ENCODE assay signal across 8 cellular contexts in genomic region chr14:62126885-62127478, GRCh38.
DNase-seq lines count a peak whose midpoint lies in the region; ATAC-seq and TF ChIP-seq lines count a peak whose summit lies in the region.

No MANE protein-coding gene starts in this region.

- no peaks in the 10 kb centered on the region for H3K36me3 ChIP-seq in PC-3 (ENCODE audit: low read depth, low read length)

- peaks cover 3% of the 10 kb centered on the region for H3K4me1 Mint-ChIP-seq in memory B cell

- intact Hi-C loops in PC-3 (cut with micrococcal nuclease) = loop anchor here (1.0 to 10.0 kb wide), 9 partner anchors 103 to 832 kb away; no protein-coding TSS in a partner anchor
- intact Hi-C loops in sciatic nerve (cut with DNase I) = no loop called here

- no peaks in the 10 kb centered on the region for H3K9me3 Mint-ChIP-seq in memory B cell

- ATAC-seq in GM21576 (IDR thresholded peaks at IDR 0.05; ENCODE audit: unreplicated experiment) (peak; percentile 60), PC-3 (peak; percentile 88), memory B cell (ENCODE audit: low read depth) (peak; percentile 80), sciatic nerve (no peak), GM21786 (IDR thresholded peaks at IDR 0.05; ENCODE audit: unreplicated experiment) (no peak)

- peak; percentile 1 for DNase-seq in GDM1 (lab: John Stamatoyannopoulos, UW)
- peak; percentile 85 for DNase-seq in PC-3
- no peak for DNase-seq in coronary artery (ENCODE audit: low spot score)
- DNase-seq in memory B cell (ENCODE audit: low spot score in 2 of 2) = peak; percentile 20 to 49
- DNase-seq in sciatic nerve (ENCODE audit: low spot score) = no peak

- no TSS peak for BruUV-seq in PC-3 (replicated peaks; lab: Mats Ljungman, UMichigan)

- H3K27ac ChIP-seq in PC-3 (ENCODE audit: low read length) (peak overlapping the region; percentile 15; the same call in 1 of the 2 replicates), coronary artery (no peak overlapping the region)

- H3K4me3 ChIP-seq in PC-3 (ENCODE audit: low read length) (no peak overlapping the region), coronary artery (no peak overlapping the region)

- H3K27me3 Mint-ChIP-seq in memory B cell = peaks cover 4% of the 10 kb centered on the region

- CTCF ChIA-PET in PC-3 (lab: Charles Lee) = interaction anchor here (0.6 to 2.9 kb wide), 20 partner anchors 12 to 1403 kb away, joined by 3 to 54 read pairs (median 5); no protein-coding TSS in a partner anchor

- H2AFZ ChIP-seq in PC-3 (ENCODE audit: low read length) = peak overlapping the region; percentile 37; the same call in 1 of the 2 replicates

- H3K27ac Mint-ChIP-seq in memory B cell = no peak overlapping the region

- peaks cover 5% of the 10 kb centered on the region; the same call in 1 of the 2 replicates for H3K4me1 ChIP-seq in PC-3 (ENCODE audit: insufficient read depth, low read length)

- H3K9me2 ChIP-seq in PC-3 (replicated peaks; ENCODE audit: low read length) = no peaks in the 10 kb centered on the region

- no peaks in the 10 kb centered on the region for H3F3A ChIP-seq in PC-3 (ENCODE audit: low read length, unreplicated experiment)

- no peak overlapping the region for H3K4me3 Mint-ChIP-seq in memory B cell

- H3K9ac ChIP-seq in PC-3 (ENCODE audit: low read length) = peak overlapping the region; percentile 26

- H3K79me2 ChIP-seq in PC-3 (ENCODE audit: low read length) = no peaks in the 10 kb centered on the region

- H3K27me3 ChIP-seq in PC-3 (ENCODE audit: low read length) = no peaks in the 10 kb centered on the region

- POLR2A ChIA-PET in PC-3 (lab: Charles Lee; ENCODE audit: unreplicated experiment) = interaction anchor here (0.6 to 1.2 kb wide), 2 partner anchors 103 to 200 kb away, joined by 3 read pairs; no protein-coding TSS in a partner anchor

- no peaks in the 10 kb centered on the region for H4K20me1 ChIP-seq in PC-3 (ENCODE audit: low read length)

- TF ChIP-seq CTCF in LNCAP (IDR thresholded peaks at IDR 0.05) (peak; percentile 72), PC-3 (conservative IDR thresholded peaks at IDR 0.05; ENCODE audit: low read depth, low read length) (peak; percentile 94), coronary artery (IDR thresholded peaks at IDR 0.05) (peak; percentile 45)

- peak overlapping the region; percentile 45 for H3K4me2 ChIP-seq in PC-3 (ENCODE audit: low read length)

- H3K9me3 ChIP-seq in PC-3 (ENCODE audit: low read length) = no peaks in the 10 kb centered on the region

- no peaks in the 10 kb centered on the region for H3K36me3 Mint-ChIP-seq in memory B cell

Comparison
In these comparisons a context has a peak if more than half of its experiments do, and no peak if none do; other contexts are left out.
1. DNase-seq: peak in GDM1 (single experiment), PC-3 (single experiment) and memory B cell (2 of 2); none in coronary artery (single experiment) and sciatic nerve (single experiment).
2. ATAC-seq: peak in GM21576 (single experiment), PC-3 (single experiment) and memory B cell (single experiment); none in sciatic nerve (single experiment) and GM21786 (single experiment).
3. Peak in every context shown above with its lines, with median percentiles within 50 percentile points of each other: CTCF ChIP-seq.